In genomic region chr15:57356636-57357035, GRCh38 we compare ENCODE assay signal across 14 cellular contexts. TPM values are rescaled to one million over a fixed set of nuclear protein-coding genes. Genes with fewer than 3 reads are reported as not detected.
DNase-seq lines count a peak whose midpoint lies in the region; ATAC-seq, FAIRE-seq and TF ChIP-seq lines count a peak whose summit lies in the region.
"Had no signal": no experiment of that assay in that cellular context is flagged by ENCODE, and none has a peak within 500 bp of the region (broad histone marks: within the 10 kb centered on the region; RNA-seq: fewer than 3 reads in every experiment).

No MANE protein-coding gene starts in this region.

- H3K4me1 ChIP-seq in osteoblast (ENCODE audit: insufficient read depth, low read length), result peaks cover 13% of the 10 kb centered on the region
- H3K4me1 ChIP-seq: esophagus muscularis mucosa, Peyer's patch had no signal

- no peaks in the 10 kb centered on the region for H4K20me1 ChIP-seq in osteoblast (ENCODE audit: insufficient read depth, low read length)

- no peaks in the 10 kb centered on the region for H3K79me2 ChIP-seq in osteoblast (ENCODE audit: insufficient read depth, low read length)

- H2AFZ ChIP-seq in osteoblast (ENCODE audit: low read length), result peak overlapping the region; percentile 4

- no peaks in the 10 kb centered on the region for H3K27me3 Mint-ChIP-seq in activated naive CD8-positive, alpha-beta T cell treated with anti-CD3 and anti-CD28 coated beads for 36 hours

- H3K9me3 ChIP-seq in osteoblast (ENCODE audit: low read depth, low read length), result no peaks in the 10 kb centered on the region
- H3K9me3 ChIP-seq: esophagus muscularis mucosa, Peyer's patch had no signal

- ATAC-seq in GM21360 (IDR thresholded peaks at IDR 0.05; ENCODE audit: unreplicated experiment), result no peak
- ATAC-seq: CD8-positive, alpha-beta T cell had no signal

- H3K9me3 Mint-ChIP-seq in activated naive CD8-positive, alpha-beta T cell treated with anti-CD3 and anti-CD28 coated beads for 36 hours, result no peaks in the 10 kb centered on the region
- H3K9me3 Mint-ChIP-seq: CD8-positive, alpha-beta T cell had no signal

- no peaks in the 10 kb centered on the region for H3K27me3 ChIP-seq in osteoblast (ENCODE audit: insufficient read depth, low read length)
- H3K27me3 ChIP-seq: esophagus muscularis mucosa, Peyer's patch had no signal

- FAIRE-seq in RCC 7860 (lab: Jason Lieb, UNC), result peak; percentile 96
- FAIRE-seq: GM12892, TTC549 had no signal

- no peak overlapping the region for H3K4me3 Mint-ChIP-seq in activated naive CD8-positive, alpha-beta T cell treated with anti-CD3 and anti-CD28 coated beads for 36 hours
- H3K4me3 Mint-ChIP-seq: CD8-positive, alpha-beta T cell had no signal

- peak overlapping the region; percentile 14 for H3K4me2 ChIP-seq in osteoblast (ENCODE audit: insufficient read depth, low read length)

- DNase-seq in GM04503 (ENCODE audit: low read depth), result peak; percentile 44
- peak; percentile 98 for DNase-seq in RCC 7860 (ENCODE audit: low spot score)
- DNase-seq in epithelial cell of esophagus (ENCODE audit: low read depth), result peak; percentile 61
- no peak for DNase-seq in osteoblast (ENCODE audit: insufficient read length, low spot score, missing footprints)
- no peak for DNase-seq in activated naive CD8-positive, alpha-beta T cell treated with anti-CD3 and anti-CD28 coated beads for 36 hours
- no peak for DNase-seq in activated T-cell treated with anti-CD3 and anti-CD28 coated beads, Interleukin-2, amount 50 U/mL, for 48 hours
- no peak for DNase-seq in T-helper 9 cell
- DNase-seq: CD8-positive, alpha-beta T cell; NCI-H2171 treated with DMSO at 0.1 percent for 48 hours; Peyer's patch had no signal

- no peak overlapping the region for H3K27ac ChIP-seq in osteoblast (ENCODE audit: low read depth, low read length)
- H3K27ac ChIP-seq: esophagus muscularis mucosa, Peyer's patch had no signal

- H3K4me3 ChIP-seq in epithelial cell of esophagus (ENCODE audit: low read length), result no peak overlapping the region
- no peak overlapping the region for H3K4me3 ChIP-seq in osteoblast (ENCODE audit: insufficient read depth, low read length)
- H3K4me3 ChIP-seq: esophagus muscularis mucosa, Peyer's patch had no signal

- H3K36me3 Mint-ChIP-seq in activated naive CD8-positive, alpha-beta T cell treated with anti-CD3 and anti-CD28 coated beads for 36 hours, result no peaks in the 10 kb centered on the region
- H3K36me3 Mint-ChIP-seq: CD8-positive, alpha-beta T cell had no signal

- H3K27ac Mint-ChIP-seq in activated naive CD8-positive, alpha-beta T cell treated with anti-CD3 and anti-CD28 coated beads for 36 hours, result no peak overlapping the region
- H3K27ac Mint-ChIP-seq: CD8-positive, alpha-beta T cell had no signal

- H3K4me1 Mint-ChIP-seq in activated naive CD8-positive, alpha-beta T cell treated with anti-CD3 and anti-CD28 coated beads for 36 hours, result no peaks in the 10 kb centered on the region

- no peaks in the 10 kb centered on the region for H3K36me3 ChIP-seq in osteoblast (ENCODE audit: insufficient read depth, low read length)
- H3K36me3 ChIP-seq: esophagus muscularis mucosa, Peyer's patch had no signal

- TF ChIP-seq CTCF in epithelial cell of esophagus (IDR thresholded peaks at IDR 0.05; ENCODE audit: insufficient read depth, low read depth, low read length, missing control alignments) (no peak), osteoblast (IDR thresholded peaks at IDR 0.05; ENCODE audit: extremely low read depth, low read depth, low read length) (no peak)

RNA-seq across cellular contexts. Expression of gene CGNL1, which starts 19.7 kb away (rescaled TPM):
- total RNA-seq in osteoblast, result 1.1 and 1.5 TPM in 2 replicates
- not detected for total RNA-seq in activated naive CD8-positive, alpha-beta T cell treated with anti-CD3 and anti-CD28 coated beads for 36 hours
- total RNA-seq: CD8-positive, alpha-beta T cell had no signal

Comparison
In these comparisons a context has a peak if more than half of its experiments do, and no peak if none do; other contexts are left out.
1. DNase-seq: peak in GM04503 (single experiment), RCC 7860 (single experiment) and epithelial cell of esophagus (single experiment); none in osteoblast (single experiment), activated naive CD8-positive, alpha-beta T cell treated with anti-CD3 and anti-CD28 coated beads for 36 hours (single experiment), activated T-cell treated with anti-CD3 and anti-CD28 coated beads, Interleukin-2, amount 50 U/mL, for 48 hours (0 of 2) and T-helper 9 cell (single experiment).